Comparison of ENCODE assay signal across 8 cellular contexts in the genomic region with DNA sequence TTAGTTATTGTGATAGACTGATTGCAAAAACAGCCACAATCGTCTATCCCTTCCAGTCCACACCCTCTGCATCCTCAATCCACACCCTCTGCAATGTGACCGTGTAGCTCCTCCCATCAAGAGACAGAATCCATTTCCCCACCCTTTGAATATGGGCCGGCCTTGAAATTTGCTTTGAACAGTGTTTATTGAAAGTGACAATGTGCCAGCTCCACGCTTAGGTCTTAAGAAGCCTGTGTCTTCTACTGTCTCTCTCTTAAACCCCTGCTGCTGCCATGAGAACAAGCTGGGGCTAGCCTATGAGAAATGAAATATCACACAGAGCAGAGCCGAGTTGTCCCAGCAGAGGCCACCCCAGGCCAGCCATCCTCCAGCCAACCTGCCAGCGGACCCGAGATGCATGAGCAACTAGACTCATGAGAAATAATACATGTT. TPM values are rescaled to one million over a fixed set of nuclear protein-coding genes. Genes with fewer than 3 reads are reported as not detected.
DNase-seq lines count a peak whose midpoint lies in the region; ATAC-seq, FAIRE-seq and TF ChIP-seq lines count a peak whose summit lies in the region.

No MANE protein-coding gene starts in this region.

- H3K27me3 ChIP-seq in GM12878 (replicated peaks in 1 of 2; ENCODE audit: control insufficient read depth in 2 of 2, insufficient read depth in 2 of 2, low read length in 1 of 2) (no peaks in the 10 kb centered on the region), vagina (no peaks in the 10 kb centered on the region)

- H3K4me2 ChIP-seq in GM12878 (ENCODE audit: control insufficient read depth, insufficient read depth), result no peak overlapping the region

- DNase-seq in AG04449 (ENCODE audit: low read depth, low spot score) (peak; percentile 61), HuH-7 (ENCODE audit: low spot score) (peak; percentile 31), GM12878 (ENCODE audit: low read depth, low spot score) (no peak), kidney tubule cell (ENCODE audit: low spot score) (peak; percentile 85), vagina (ENCODE audit: extremely low spot score in 2 of 2) (no peak), posterior vena cava (ENCODE audit: low spot score) (no peak)

- H3K4me3 ChIP-seq in AG04449 (ENCODE audit: low read depth, low read length), result no peak overlapping the region
- H3K4me3 ChIP-seq in GM12878, result no peak overlapping the region
- no peak overlapping the region for H3K4me3 ChIP-seq in vagina

- ATAC-seq in GM12878, result peak; percentile 38; the same call in 2 of the 3 replicates
- no peak for ATAC-seq in GM19351 (IDR thresholded peaks at IDR 0.05; ENCODE audit: unreplicated experiment)
- ATAC-seq in GM21390 (IDR thresholded peaks at IDR 0.05; ENCODE audit: unreplicated experiment), result no peak

- TF ChIP-seq POLR2A in GM12878 (IDR thresholded peaks at IDR 0.05; ENCODE audit: low read depth, low read length) (no peak), vagina (IDR thresholded peaks at IDR 0.05) (no peak)

- H3K4me1 ChIP-seq in GM12878 (ENCODE audit: control insufficient read depth, insufficient read depth, low read length) (no peaks in the 10 kb centered on the region), vagina (peaks cover 52% of the 10 kb centered on the region)

- H3K27ac ChIP-seq in GM12878 (ENCODE audit: control insufficient read depth, insufficient read depth) (no peak overlapping the region), vagina (peak overlapping the region; percentile 88)

- H2AFZ ChIP-seq in GM12878 (ENCODE audit: control insufficient read depth, low read depth, low read length), result no peak overlapping the region

- no peaks in the 10 kb centered on the region for H4K20me1 ChIP-seq in GM12878 (ENCODE audit: control insufficient read depth, insufficient read depth)

- 26% methylated on average over 7 of the region's 7 CpGs for WGBS in GM12878 (ENCODE audit: insufficient coverage, insufficient replicate concordance, low lambda C conversion rate, missing lambda C conversion rate)

- no peak overlapping the region for H3K9ac ChIP-seq in GM12878 (ENCODE audit: control insufficient read depth, insufficient read depth, low read length)

- no TSS peak for BruUV-seq in GM12878 (replicated peaks; lab: Mats Ljungman, UMichigan)

- CTCF ChIA-PET in AG04449 (lab: Yijun Ruan, JAX) (interaction anchor here (0.7 to 4.6 kb wide), 16 partner anchors 10 to 201 kb away, joined by 3 to 25 read pairs (median 5); no protein-coding TSS in a partner anchor), GM12878 (lab: Yijun Ruan, JAX) (interaction anchor here (1.0 to 1.5 kb wide), 5 partner anchors 33 to 194 kb away, joined by 3 to 6 read pairs (median 4); no protein-coding TSS in a partner anchor)

- no peaks in the 10 kb centered on the region for H3K79me2 ChIP-seq in GM12878 (ENCODE audit: control insufficient read depth, insufficient read depth, low read length)

- H3K9me3 ChIP-seq in GM12878 (replicated peaks; ENCODE audit: control insufficient read depth, insufficient read depth, low read length) (no peaks in the 10 kb centered on the region), vagina (no peaks in the 10 kb centered on the region)

- in situ Hi-C loops in GM12878 (cut with MboI), result no loop called here

- TF ChIP-seq CTCF in AG04449 (IDR thresholded peaks at IDR 0.05; ENCODE audit: insufficient read depth, low read length, missing control alignments) (peak; percentile 36), GM12878 (IDR thresholded peaks at IDR 0.05 in 2 of 3, conservative IDR thresholded peaks at IDR 0.05 in 1 of 3; ENCODE audit: control insufficient read depth in 2 of 3, extremely low read depth in 1 of 3, insufficient read depth in 1 of 3, low read depth in 3 of 3, low read length in 3 of 3) (peak in 1 of 3 experiments; percentile 5; a peak in 1 of 6 replicates), vagina (IDR thresholded peaks at IDR 0.05) (no peak)

- H3K36me3 ChIP-seq in GM12878 (ENCODE audit: control insufficient read depth in 2 of 2, insufficient read depth in 2 of 2, low read length in 1 of 2) (no peaks in the 10 kb centered on the region), vagina (no peaks in the 10 kb centered on the region)

- no peak for TF ChIP-seq EP300 in GM12878 (IDR thresholded peaks at IDR 0.05; ENCODE audit: borderline replicate concordance in 1 of 2, control insufficient read depth in 1 of 2, low read depth in 2 of 2, low read length in 2 of 2)

- no peak for FAIRE-seq in GM12878 (lab: Jason Lieb, UNC)

- SMC1A ChIA-PET in GM12878 (lab: Charles Lee; ENCODE audit: uncharacterized antibody, unreplicated experiment), result interaction anchor here (1.0 to 1.7 kb wide), 6 partner anchors 101 to 194 kb away, joined by 3 to 5 read pairs (median 4); no protein-coding TSS in a partner anchor

- RAD21 ChIA-PET in GM12878 (lab: Charles Lee; ENCODE audit: unreplicated experiment), result interaction anchor here (1.2 kb wide), 1 partner anchor 193 kb away, joined by 3 read pairs; no protein-coding TSS in a partner anchor

- POLR2A ChIA-PET in AG04449 (lab: Yijun Ruan, JAX) (interaction anchor here (0.6 to 5.9 kb wide), 18 partner anchors 11 to 247 kb away, joined by 3 to 89 read pairs (median 8); partner anchors contain the start of genes MICAL2 and USP47), GM12878 (lab: Charles Lee) (no interaction called here)

- TF ChIP-seq RAD21 in GM12878 (IDR thresholded peaks at IDR 0.05; ENCODE audit: insufficient read depth, low read depth, low read length), result no peak

- intact Hi-C loops in GM12878 (cut with micrococcal nuclease; ENCODE audit: unreplicated experiment), result no loop called here
- intact Hi-C loops in vagina (cut with DNase I), result loop anchor here (10.0 kb wide), 1 partner anchor 137 kb away; no protein-coding TSS in a partner anchor
- intact Hi-C loops in posterior vena cava (cut with DNase I), result loop anchor here in 1 of 2 donors (5.0 kb wide), 1 partner anchor 41 kb away; no protein-coding TSS in a partner anchor

TF ChIP-seq in GM12878, 131 proteins besides CTCF, POLR2A, EP300 and RAD21 (continues in another document):
- TF ChIP-seq PML (IDR thresholded peaks at IDR 0.05; ENCODE audit: low read length) (no peak), IKZF2 (IDR thresholded peaks at IDR 0.05) (no peak), YBX1 (IDR thresholded peaks at IDR 0.05) (no peak), POU2F2 (IDR thresholded peaks at IDR 0.05; ENCODE audit: borderline replicate concordance, low read depth, low read length) (no peak), ZNF384 (IDR thresholded peaks at IDR 0.05; ENCODE audit: borderline replicate concordance, low read depth, low read length) (no peak)
- TF ChIP-seq, protein P1, sequence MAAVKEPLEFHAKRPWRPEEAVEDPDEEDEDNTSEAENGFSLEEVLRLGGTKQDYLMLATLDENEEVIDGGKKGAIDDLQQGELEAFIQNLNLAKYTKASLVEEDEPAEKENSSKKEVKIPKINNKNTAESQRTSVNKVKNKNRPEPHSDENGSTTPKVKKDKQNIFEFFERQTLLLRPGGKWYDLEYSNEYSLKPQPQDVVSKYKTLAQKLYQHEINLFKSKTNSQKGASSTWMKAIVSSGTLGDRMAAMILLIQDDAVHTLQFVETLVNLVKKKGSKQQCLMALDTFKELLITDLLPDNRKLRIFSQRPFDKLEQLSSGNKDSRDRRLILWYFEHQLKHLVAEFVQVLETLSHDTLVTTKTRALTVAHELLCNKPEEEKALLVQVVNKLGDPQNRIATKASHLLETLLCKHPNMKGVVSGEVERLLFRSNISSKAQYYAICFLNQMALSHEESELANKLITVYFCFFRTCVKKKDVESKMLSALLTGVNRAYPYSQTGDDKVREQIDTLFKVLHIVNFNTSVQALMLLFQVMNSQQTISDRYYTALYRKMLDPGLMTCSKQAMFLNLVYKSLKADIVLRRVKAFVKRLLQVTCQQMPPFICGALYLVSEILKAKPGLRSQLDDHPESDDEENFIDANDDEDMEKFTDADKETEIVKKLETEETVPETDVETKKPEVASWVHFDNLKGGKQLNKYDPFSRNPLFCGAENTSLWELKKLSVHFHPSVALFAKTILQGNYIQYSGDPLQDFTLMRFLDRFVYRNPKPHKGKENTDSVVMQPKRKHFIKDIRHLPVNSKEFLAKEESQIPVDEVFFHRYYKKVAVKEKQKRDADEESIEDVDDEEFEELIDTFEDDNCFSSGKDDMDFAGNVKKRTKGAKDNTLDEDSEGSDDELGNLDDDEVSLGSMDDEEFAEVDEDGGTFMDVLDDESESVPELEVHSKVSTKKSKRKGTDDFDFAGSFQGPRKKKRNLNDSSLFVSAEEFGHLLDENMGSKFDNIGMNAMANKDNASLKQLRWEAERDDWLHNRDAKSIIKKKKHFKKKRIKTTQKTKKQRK (IDR thresholded peaks at IDR 0.05; ENCODE audit: low read depth, low read length), result no peak
- TF ChIP-seq, protein P2, sequence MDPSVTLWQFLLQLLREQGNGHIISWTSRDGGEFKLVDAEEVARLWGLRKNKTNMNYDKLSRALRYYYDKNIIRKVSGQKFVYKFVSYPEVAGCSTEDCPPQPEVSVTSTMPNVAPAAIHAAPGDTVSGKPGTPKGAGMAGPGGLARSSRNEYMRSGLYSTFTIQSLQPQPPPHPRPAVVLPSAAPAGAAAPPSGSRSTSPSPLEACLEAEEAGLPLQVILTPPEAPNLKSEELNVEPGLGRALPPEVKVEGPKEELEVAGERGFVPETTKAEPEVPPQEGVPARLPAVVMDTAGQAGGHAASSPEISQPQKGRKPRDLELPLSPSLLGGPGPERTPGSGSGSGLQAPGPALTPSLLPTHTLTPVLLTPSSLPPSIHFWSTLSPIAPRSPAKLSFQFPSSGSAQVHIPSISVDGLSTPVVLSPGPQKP (IDR thresholded peaks at IDR 0.05; ENCODE audit: low read depth, low read length), result no peak

RNA-seq across cellular contexts. Expression of gene MICAL2, which starts 22.3 kb away (rescaled TPM):
- 1.7 and 2.6 TPM in 2 replicates for total RNA-seq in GM12878 (2013; cell fraction: nucleolus; rRNA removed)
- total RNA-seq in GM12878 (2014; rRNA removed) (2.2 and 3.4 TPM in 2 replicates), GM12878 (2014; rRNA removed; fragmentation: Illumina TruSeq; extraction: Trizol) (2.9 and 3.6 TPM in 2 replicates), GM12878 (2021) (4.9 and 5.6 TPM in 2 replicates), vagina (41.7 TPM), posterior vena cava (100 to 1,000 TPM; 151 to 231 TPM)
- 0.41 TPM for polyA plus RNA-seq in GM12878 (2011; ENCODE audit: low read depth)
- polyA plus RNA-seq in GM12878 (2011; rRNA removed) (1.3 and 1.8 TPM in 2 replicates), GM12878 (2014; fragmentation: Illumina TruSeq; extraction: Trizol) (1.5 and 2.6 TPM in 2 replicates), GM12878 (2014; fragmentation: Nextera tagmentation; extraction: Ambion mirVana) (1 to 10 TPM in 1 of 2 experiments, under 1 TPM in 1; 0.90 to 1.5 TPM), GM12878 (2014; rRNA removed) (2.0 and 2.5 TPM in 2 replicates), GM12878 (2016; fragmentation: Nextera tagmentation; extraction: Ambion mirVana) (1 to 10 TPM; 1.7 to 2.9 TPM)
- 0.69 and 1.3 TPM in 2 replicates for polyA plus RNA-seq in GM12878 (2011; cell fraction: cytosol; rRNA removed)
- 1.3 and 1.9 TPM in 2 replicates for polyA plus RNA-seq in GM12878 (2011; cell fraction: nucleus; rRNA removed)
- polyA plus RNA-seq in GM12878 (2012), result 0.27 and 0.81 TPM in 2 replicates
- polyA minus RNA-seq in GM12878 (2011; rRNA and poly(A)+ RNA removed), result 2.8 and 6.8 TPM in 2 replicates
- 1.6 and 1.7 TPM in 2 replicates for polyA minus RNA-seq in GM12878 (2011; cell fraction: cytosol; rRNA and poly(A)+ RNA removed)
- polyA minus RNA-seq in GM12878 (2011; cell fraction: nucleus; rRNA and poly(A)+ RNA removed), result 2.7 and 4.9 TPM in 2 replicates

Comparison
In these comparisons a context has a peak if more than half of its experiments do, and no peak if none do; other contexts are left out.
1. DNase-seq: peak in AG04449 (single experiment), HuH-7 (single experiment) and kidney tubule cell (single experiment); none in GM12878 (single experiment), vagina (0 of 2) and posterior vena cava (single experiment).